15 cellular contexts compared by ENCODE assay signal in genomic region chr3:125000661-125001060, GRCh38.
"Had no signal": no experiment of that assay in that cellular context is flagged by ENCODE, and none has a peak within 500 bp of the region (broad histone marks: within the 10 kb centered on the region; RNA-seq: fewer than 3 reads in every experiment).

No MANE protein-coding gene starts in this region.

- H3K9me3 ChIP-seq: psoas muscle, tibial nerve, vagina had no signal

- H3K27ac ChIP-seq: psoas muscle, tibial nerve, vagina had no signal

- ATAC-seq: psoas muscle, sciatic nerve, T-cell had no signal

- H3K4me3 Mint-ChIP-seq: activated CD4-positive, alpha-beta T cell treated with anti-CD3 and anti-CD28 coated beads, Interleukin-2, amount 10 ng/mL, durations not matched to agents 7 days and 5 days; activated naive CD8-positive, alpha-beta T cell treated with anti-CD3 and anti-CD28 coated beads for 36 hours; brain; neural crest cell had no signal

- DNase-seq: activated CD4-positive, alpha-beta T cell treated with anti-CD3 and anti-CD28 coated beads, Interleukin-2, amount 10 ng/mL, durations not matched to agents 7 days and 5 days; activated CD8-positive, alpha-beta memory T cell treated with anti-CD3 and anti-CD28 coated beads for 24 hours; activated gamma-delta T cell treated with Interleukin-2 at 50 U/mL for 16 hours; activated naive CD8-positive, alpha-beta T cell treated with anti-CD3 and anti-CD28 coated beads for 36 hours; amygdala; effector CD8-positive, alpha-beta T cell; psoas muscle; stimulated activated CD4-positive, alpha-beta T cell treated with anti-CD3 and anti-CD28 coated beads, Interleukin-1b, Interleukin-23, amount 100 ng/mL, for 48 hours; T-cell; T-helper 9 cell had no signal

- H3K27ac Mint-ChIP-seq: activated CD4-positive, alpha-beta T cell treated with anti-CD3 and anti-CD28 coated beads, Interleukin-2, amount 10 ng/mL, durations not matched to agents 7 days and 5 days; activated naive CD8-positive, alpha-beta T cell treated with anti-CD3 and anti-CD28 coated beads for 36 hours had no signal

- H3K4me3 ChIP-seq: psoas muscle, tibial nerve, vagina had no signal

- H3K9me3 Mint-ChIP-seq: activated CD4-positive, alpha-beta T cell treated with anti-CD3 and anti-CD28 coated beads, Interleukin-2, amount 10 ng/mL, durations not matched to agents 7 days and 5 days; activated naive CD8-positive, alpha-beta T cell treated with anti-CD3 and anti-CD28 coated beads for 36 hours; neural crest cell; T-cell had no signal

- H3K27me3 ChIP-seq: tibial nerve, vagina had no signal

- H3K27me3 Mint-ChIP-seq: activated CD4-positive, alpha-beta T cell treated with anti-CD3 and anti-CD28 coated beads, Interleukin-2, amount 10 ng/mL, durations not matched to agents 7 days and 5 days; activated naive CD8-positive, alpha-beta T cell treated with anti-CD3 and anti-CD28 coated beads for 36 hours; brain; T-cell had no signal
